Comparison of ENCODE assay signal across 8 cellular contexts in genomic region chr20:39049684-39050554, GRCh38.
A peak's percentile ranks its signal among the peaks of the same experiment; 100 is the strongest.
DNase-seq lines count a peak whose midpoint lies in the region; ATAC-seq and TF ChIP-seq lines count a peak whose summit lies in the region.

No MANE protein-coding gene starts in this region.

- peak overlapping the region; percentile 70 for H3K4me3 ChIP-seq in choroid plexus epithelial cell (ENCODE audit: low read depth, low read length)

- intact Hi-C loops in left colon (cut with DNase I, micrococcal nuclease), result loop anchor here in 1 of 2 donors (5.0 kb wide), 1 partner anchor 123 kb away; the partner anchor contains the start of gene FAM83D

- peak; percentile 66 for DNase-seq in 8988T
- DNase-seq in NCI-H2196 treated with DMSO at 0.1 percent for 48 hours (lab: John Stamatoyannopoulos, UW; ENCODE audit: unreplicated experiment), result peak; percentile 36
- peak; percentile 73 to 75 for DNase-seq in activated CD4-positive, alpha-beta T cell treated with anti-CD3 and anti-CD28 coated beads for 24 hours (ENCODE audit: low read depth in 2 of 2)
- DNase-seq in choroid plexus epithelial cell (ENCODE audit: low read depth), result peak; percentile 66
- peak; percentile 60 to 81 for DNase-seq in left colon
- DNase-seq in stimulated activated CD4-positive, alpha-beta T cell treated with anti-CD3 and anti-CD28 coated beads, Interleukin-1b, Interleukin-23, amount 100 ng/mL, for 48 hours, result peak; percentile 69

- peak; percentile 89 for ATAC-seq in GM18502 (IDR thresholded peaks at IDR 0.05; ENCODE audit: poor library complexity, unreplicated experiment)
- ATAC-seq in HG02981 (IDR thresholded peaks at IDR 0.05; ENCODE audit: unreplicated experiment), result peak; percentile 81
- peak; percentile 85 for ATAC-seq in left colon

- TF ChIP-seq CTCF in choroid plexus epithelial cell (conservative IDR thresholded peaks at IDR 0.05; ENCODE audit: low read depth, low read length), result peak; percentile 71

Comparison
In these comparisons a context has a peak if more than half of its experiments do, and no peak if none do; other contexts are left out.
1. Peak in every context shown above with its lines: DNase-seq, ATAC-seq and H3K4me3 ChIP-seq.